Comparison of ENCODE assay signal across 34 cellular contexts in genomic region chr13:62611343-62611742, GRCh38.
"Had no signal": no experiment of that assay in that cellular context is flagged by ENCODE, and none has a peak within 500 bp of the region (broad histone marks: within the 10 kb centered on the region; RNA-seq: fewer than 3 reads in every experiment).

No MANE protein-coding gene starts in this region.

- H3K27me3 Mint-ChIP-seq: activated B cell treated with CpG ODN at 0.5 μM for 24 hours; activated CD4-positive, alpha-beta memory T cell treated with anti-CD3 and anti-CD28 coated beads for 36 hours; activated CD4-positive, alpha-beta T cell treated with anti-CD3 and anti-CD28 coated beads, Interleukin-2, amount 10 ng/mL, durations not matched to agents 24 days and 14 days; activated CD8-positive, alpha-beta T cell treated with anti-CD3 and anti-CD28 coated beads for 36 hours; activated naive CD8-positive, alpha-beta T cell treated with anti-CD3 and anti-CD28 coated beads for 36 hours; activated T-helper 17 cell treated with anti-CD3 and anti-CD28 coated beads, Interleukin-2, amount 50 U/mL, for 72 hours had no signal

- DNase-seq: activated B cell treated with CpG ODN at 0.5 μM for 24 hours; activated CD4-positive, alpha-beta memory T cell treated with anti-CD3 and anti-CD28 coated beads for 36 hours; activated CD4-positive, alpha-beta T cell treated with anti-CD3 and anti-CD28 coated beads for 4 hours; activated CD4-positive, alpha-beta T cell treated with anti-CD3 and anti-CD28 coated beads, Interleukin-2, amount 10 ng/mL, durations not matched to agents 24 days and 14 days; activated CD4-positive, alpha-beta T cell treated with anti-CD3 and anti-CD28 coated beads, Interleukin-2, amount 50 U/mL, for 1 hour; activated CD4-positive, alpha-beta T cell treated with anti-CD3 and anti-CD28 coated beads, Interleukin-2, amount 50 U/mL, for 4 hours; activated CD4-positive, CD25-positive, alpha-beta regulatory T cell treated with anti-CD3 and anti-CD28 coated beads, Interleukin-2, amount 50 U/mL, for 72 hours; activated CD8-positive, alpha-beta memory T cell treated with anti-CD3 and anti-CD28 coated beads, Interleukin-2, amount 50 U/mL, for 4 hours; activated CD8-positive, alpha-beta T cell treated with anti-CD3 and anti-CD28 coated beads for 36 hours; activated effector memory CD4-positive, alpha-beta T cell treated with anti-CD3 and anti-CD28 coated beads, Interleukin-2, amount 50 U/mL, for 16 hours; activated gamma-delta T cell treated with Interleukin-2 at 50 U/mL for 16 hours; activated naive CD4-positive, alpha-beta T cell; activated naive CD4-positive, alpha-beta T cell treated with anti-CD3 and anti-CD28 coated beads for 36 hours; activated naive CD4-positive, alpha-beta T cell treated with anti-CD3 and anti-CD28 coated beads, Interleukin-2, amount 50 U/mL, for 16 hours; activated naive CD8-positive, alpha-beta T cell treated with anti-CD3 and anti-CD28 coated beads for 36 hours; activated T-cell treated with anti-CD3 and anti-CD28 coated beads for 4 hours; activated T-cell treated with anti-CD3 and anti-CD28 coated beads, Interleukin-2, amount 50 U/mL, for 1 hour; activated T-cell treated with anti-CD3 and anti-CD28 coated beads, Interleukin-2, amount 50 U/mL, for 4 hours; activated T-cell treated with anti-CD3 and anti-CD28 coated beads, Interleukin-2, amount 50 U/mL, for 72 hours; adrenal gland; amniotic stem cell; aorta; body of pancreas; brain microvascular endothelial cell; central memory CD4-positive, alpha-beta T cell; T-helper 2 cell; T-helper 9 cell had no signal

- H3K27ac Mint-ChIP-seq: activated B cell treated with CpG ODN at 0.5 μM for 24 hours; activated CD4-positive, alpha-beta memory T cell treated with anti-CD3 and anti-CD28 coated beads for 36 hours; activated CD4-positive, alpha-beta T cell treated with anti-CD3 and anti-CD28 coated beads, Interleukin-2, amount 10 ng/mL, durations not matched to agents 24 days and 14 days; activated CD8-positive, alpha-beta T cell treated with anti-CD3 and anti-CD28 coated beads for 36 hours; activated naive CD4-positive, alpha-beta T cell treated with anti-CD3 and anti-CD28 coated beads for 36 hours; activated naive CD4-positive, alpha-beta T cell treated with anti-CD3 and anti-CD28 coated beads, Interleukin-2, amount 50 U/mL, for 72 hours; activated naive CD8-positive, alpha-beta T cell treated with anti-CD3 and anti-CD28 coated beads for 36 hours; activated T-cell treated with anti-CD3 and anti-CD28 coated beads, Interleukin-2, amount 50 U/mL, for 72 hours; activated T-helper 1 cell treated with anti-CD3 and anti-CD28 coated beads, Interleukin-12 subunit alpha, Interleukin-12 subunit beta, Interleukin-2, Interleukin-4 antibody, amounts not matched to agents 30 ng/mL and 10 ng/mL and 1 ng/mL, durations not matched to agents 14 hours and 24 hours and 36 hours; activated T-helper 17 cell treated with anti-CD3 and anti-CD28 coated beads, Interleukin-2, amount 50 U/mL, for 72 hours; T-helper 1 cell treated with Interleukin-12 subunit alpha and Interleukin-12 subunit beta and Interleukin-4 antibody, amounts not matched to agents 30 μg/mL and 1 μg/mL, for 36 hours; T-helper 2 cell treated with Interferon-gamma antibody and Interleukin-4, amounts not matched to agents 5 μg/mL and 100 μg/mL, for 36 hours had no signal

- H3K36me3 ChIP-seq: adrenal gland, brain microvascular endothelial cell, breast epithelium had no signal

- H3K27ac ChIP-seq: adrenal gland, body of pancreas, brain microvascular endothelial cell, breast epithelium, VCaP had no signal

- H3K4me1 ChIP-seq: adrenal gland, body of pancreas, breast epithelium had no signal

- H3K36me3 Mint-ChIP-seq: activated CD4-positive, alpha-beta memory T cell treated with anti-CD3 and anti-CD28 coated beads for 36 hours; activated naive CD8-positive, alpha-beta T cell treated with anti-CD3 and anti-CD28 coated beads for 36 hours had no signal

- H3K4me3 ChIP-seq: adrenal gland, body of pancreas, breast epithelium had no signal

- H3K27me3 ChIP-seq: adrenal gland, body of pancreas, brain microvascular endothelial cell, breast epithelium had no signal

- ATAC-seq: activated CD8-positive, alpha-beta T cell treated with anti-CD3 and anti-CD28 coated beads for 36 hours; activated naive CD4-positive, alpha-beta T cell treated with anti-CD3 and anti-CD28 coated beads, Interleukin-2, amount 50 U/mL, for 72 hours; activated T-cell treated with anti-CD3 and anti-CD28 coated beads, Interleukin-2, amount 50 U/mL, for 4 hours; activated T-cell treated with anti-CD3 and anti-CD28 coated beads, Interleukin-2, amount 50 U/mL, for 72 hours; activated T-helper 17 cell treated with anti-CD3 and anti-CD28 coated beads, Interleukin-2, amount 50 U/mL, for 72 hours; body of pancreas had no signal

- H3K9me3 ChIP-seq: adrenal gland, body of pancreas had no signal

- H3K4me1 Mint-ChIP-seq: activated B cell treated with CpG ODN at 0.5 μM for 24 hours; activated CD4-positive, alpha-beta T cell treated with anti-CD3 and anti-CD28 coated beads, Interleukin-2, amount 10 ng/mL, durations not matched to agents 24 days and 14 days; activated naive CD8-positive, alpha-beta T cell treated with anti-CD3 and anti-CD28 coated beads for 36 hours; activated T-helper 17 cell treated with anti-CD3 and anti-CD28 coated beads, Interleukin-2, amount 50 U/mL, for 72 hours had no signal

- H3K4me3 Mint-ChIP-seq: activated B cell treated with CpG ODN at 0.5 μM for 24 hours; activated CD4-positive, alpha-beta memory T cell treated with anti-CD3 and anti-CD28 coated beads for 36 hours; activated CD4-positive, alpha-beta T cell treated with anti-CD3 and anti-CD28 coated beads, Interleukin-2, amount 10 ng/mL, durations not matched to agents 24 days and 14 days; activated CD8-positive, alpha-beta T cell treated with anti-CD3 and anti-CD28 coated beads for 36 hours; activated naive CD4-positive, alpha-beta T cell treated with anti-CD3 and anti-CD28 coated beads for 36 hours; activated naive CD8-positive, alpha-beta T cell treated with anti-CD3 and anti-CD28 coated beads for 36 hours; activated T-cell treated with anti-CD3 and anti-CD28 coated beads, Interleukin-2, amount 50 U/mL, for 4 hours; activated T-cell treated with anti-CD3 and anti-CD28 coated beads, Interleukin-2, amount 50 U/mL, for 72 hours; activated T-helper 1 cell treated with anti-CD3 and anti-CD28 coated beads, Interleukin-12 subunit alpha, Interleukin-12 subunit beta, Interleukin-2, Interleukin-4 antibody, amounts not matched to agents 30 ng/mL and 10 ng/mL and 1 ng/mL, durations not matched to agents 14 hours and 24 hours and 36 hours; activated T-helper 17 cell treated with anti-CD3 and anti-CD28 coated beads, Interleukin-2, amount 50 U/mL, for 72 hours; T-helper 1 cell treated with Interleukin-12 subunit alpha and Interleukin-12 subunit beta and Interleukin-4 antibody, amounts not matched to agents 30 μg/mL and 1 μg/mL, for 36 hours; T-helper 2 cell treated with Interferon-gamma antibody and Interleukin-4, amounts not matched to agents 5 μg/mL and 100 μg/mL, for 36 hours had no signal
